ENCODE assay signal across 14 cellular contexts in the genomic region with DNA sequence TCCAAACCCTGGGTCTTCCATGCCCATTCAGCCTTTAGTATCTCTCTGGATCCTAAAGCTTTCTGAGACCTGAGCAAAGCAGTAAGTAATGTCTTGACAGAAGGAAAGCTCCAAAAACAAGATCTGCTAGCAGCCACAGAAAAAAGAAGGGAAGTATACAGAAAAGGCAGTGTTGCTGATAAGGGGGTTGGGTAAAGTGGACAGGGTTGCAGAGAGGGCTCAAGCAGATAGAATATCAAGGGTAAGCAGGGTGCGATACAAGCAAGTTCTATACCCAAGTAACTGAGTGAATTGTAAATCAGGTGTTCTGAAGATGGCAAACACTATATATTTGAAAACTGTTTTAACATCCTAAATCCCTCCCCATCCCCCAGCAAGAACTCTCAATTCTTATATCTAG.
DNase-seq lines count a peak whose midpoint lies in the region; ATAC-seq and TF ChIP-seq lines count a peak whose summit lies in the region.
"Had no signal": no experiment of that assay in that cellular context is flagged by ENCODE, and none has a peak within 500 bp of the region (broad histone marks: within the 10 kb centered on the region; RNA-seq: fewer than 3 reads in every experiment).

No MANE protein-coding gene starts in this region.

- H3K36me3 Mint-ChIP-seq in activated CD8-positive, alpha-beta memory T cell treated with anti-CD3 and anti-CD28 coated beads, Interleukin-2, amount 10 ng/mL, durations not matched to agents 7 days and 5 days = peaks cover 9% of the 10 kb centered on the region
- peaks cover 13% of the 10 kb centered on the region for H3K36me3 Mint-ChIP-seq in activated CD8-positive, alpha-beta T cell treated with anti-CD3 and anti-CD28 coated beads, Interleukin-2, amount 10 ng/mL, durations not matched to agents 7 days and 5 days (ENCODE audit: low read depth)
- H3K36me3 Mint-ChIP-seq: mesothelial cell of epicardium had no signal

- H3K9me3 ChIP-seq in osteoblast (ENCODE audit: low read depth, low read length) = no peaks in the 10 kb centered on the region
- H3K9me3 ChIP-seq: body of pancreas, prostate gland, uterus had no signal

- no peaks in the 10 kb centered on the region for H4K20me1 ChIP-seq in osteoblast (ENCODE audit: insufficient read depth, low read length)

- H3K4me2 ChIP-seq in osteoblast (ENCODE audit: insufficient read depth, low read length) = peak overlapping the region; percentile 15

- peak overlapping the region; percentile 24 for H3K27ac Mint-ChIP-seq in activated CD8-positive, alpha-beta memory T cell treated with anti-CD3 and anti-CD28 coated beads, Interleukin-2, amount 10 ng/mL, durations not matched to agents 7 days and 5 days
- no peak overlapping the region for H3K27ac Mint-ChIP-seq in activated CD8-positive, alpha-beta T cell treated with anti-CD3 and anti-CD28 coated beads, Interleukin-2, amount 10 ng/mL, durations not matched to agents 7 days and 5 days
- H3K27ac Mint-ChIP-seq: mesothelial cell of epicardium had no signal

- CTCF ChIA-PET in activated CD8-positive, alpha-beta memory T cell treated with anti-CD3 and anti-CD28 coated beads, Interleukin-2, amount 10 ng/mL, durations not matched to agents 7 days and 5 days (lab: Charles Lee) = no interaction called here
- CTCF ChIA-PET in activated CD8-positive, alpha-beta T cell treated with anti-CD3 and anti-CD28 coated beads, Interleukin-2, amount 10 ng/mL, durations not matched to agents 7 days and 5 days (lab: Charles Lee) = interaction anchor here (0.8 to 2.0 kb wide), 6 partner anchors 8 to 27 kb away, joined by 3 to 10 read pairs (median 4); no protein-coding TSS in a partner anchor

- POLR2A ChIA-PET in activated CD8-positive, alpha-beta T cell treated with anti-CD3 and anti-CD28 coated beads, Interleukin-2, amount 10 ng/mL, durations not matched to agents 7 days and 5 days (lab: Charles Lee) = interaction anchor here (0.6 to 3.2 kb wide), 2 partner anchors 12 to 27 kb away, joined by 3 to 24 read pairs; no protein-coding TSS in a partner anchor

- H3K27me3 ChIP-seq in osteoblast (ENCODE audit: insufficient read depth, low read length) = no peaks in the 10 kb centered on the region
- H3K27me3 ChIP-seq: body of pancreas, uterus had no signal

- no peaks in the 10 kb centered on the region for H3K9me3 Mint-ChIP-seq in activated CD8-positive, alpha-beta memory T cell treated with anti-CD3 and anti-CD28 coated beads, Interleukin-2, amount 10 ng/mL, durations not matched to agents 7 days and 5 days (ENCODE audit: low read depth)
- H3K9me3 Mint-ChIP-seq in activated CD8-positive, alpha-beta T cell treated with anti-CD3 and anti-CD28 coated beads, Interleukin-2, amount 10 ng/mL, durations not matched to agents 7 days and 5 days (ENCODE audit: insufficient read depth) = peaks cover 4% of the 10 kb centered on the region

- DNase-seq in activated CD8-positive, alpha-beta memory T cell treated with anti-CD3 and anti-CD28 coated beads, Interleukin-2, amount 10 ng/mL, durations not matched to agents 7 days and 5 days = no peak
- DNase-seq in activated CD8-positive, alpha-beta memory T cell treated with anti-CD3 and anti-CD28 coated beads for 24 hours = no peak
- DNase-seq in NCI-H69 (lab: John Stamatoyannopoulos, UW) = peak; percentile 45
- DNase-seq in activated CD8-positive, alpha-beta T cell treated with anti-CD3 and anti-CD28 coated beads, Interleukin-2, amount 10 ng/mL, durations not matched to agents 7 days and 5 days = no peak
- DNase-seq in osteoblast (ENCODE audit: insufficient read length, low spot score, missing footprints) = no peak
- DNase-seq in NCI-H2171 treated with DMSO at 0.1 percent for 48 hours (lab: John Stamatoyannopoulos, UW) = no peak
- no peak for DNase-seq in NK-92 (lab: John Stamatoyannopoulos, UW; ENCODE audit: unreplicated experiment)
- no peak for DNase-seq in stimulated activated CD4-positive, alpha-beta T cell treated with anti-CD3 and anti-CD28 coated beads, Interleukin-2, amount 100 ng/mL, for 24 hours
- DNase-seq: body of pancreas; effector memory CD4-positive, alpha-beta T cell; NCI-H446 treated with DMSO at 0.1 percent for 48 hours; uterus had no signal

- peaks cover 5% of the 10 kb centered on the region for H3K27me3 Mint-ChIP-seq in activated CD8-positive, alpha-beta memory T cell treated with anti-CD3 and anti-CD28 coated beads, Interleukin-2, amount 10 ng/mL, durations not matched to agents 7 days and 5 days
- no peaks in the 10 kb centered on the region for H3K27me3 Mint-ChIP-seq in activated CD8-positive, alpha-beta T cell treated with anti-CD3 and anti-CD28 coated beads, Interleukin-2, amount 10 ng/mL, durations not matched to agents 7 days and 5 days (ENCODE audit: low read depth)

- H3K79me2 ChIP-seq in osteoblast (ENCODE audit: insufficient read depth, low read length) = no peaks in the 10 kb centered on the region

- TF ChIP-seq CTCF in osteoblast (IDR thresholded peaks at IDR 0.05; ENCODE audit: extremely low read depth, low read depth, low read length) = no peak

- H3K4me3 Mint-ChIP-seq in activated CD8-positive, alpha-beta memory T cell treated with anti-CD3 and anti-CD28 coated beads, Interleukin-2, amount 10 ng/mL, durations not matched to agents 7 days and 5 days = peak overlapping the region; percentile 46
- peak overlapping the region; percentile 33 for H3K4me3 Mint-ChIP-seq in activated CD8-positive, alpha-beta T cell treated with anti-CD3 and anti-CD28 coated beads, Interleukin-2, amount 10 ng/mL, durations not matched to agents 7 days and 5 days
- H3K4me3 Mint-ChIP-seq: mesothelial cell of epicardium had no signal

- H2AFZ ChIP-seq in osteoblast (ENCODE audit: low read length) = peak overlapping the region; percentile 49

- H3K27ac ChIP-seq in osteoblast (ENCODE audit: low read depth, low read length) = no peak overlapping the region
- H3K27ac ChIP-seq: body of pancreas, prostate gland had no signal

- H3K4me1 Mint-ChIP-seq in activated CD8-positive, alpha-beta memory T cell treated with anti-CD3 and anti-CD28 coated beads, Interleukin-2, amount 10 ng/mL, durations not matched to agents 7 days and 5 days = peaks cover 37% of the 10 kb centered on the region
- peaks cover 38% of the 10 kb centered on the region for H3K4me1 Mint-ChIP-seq in activated CD8-positive, alpha-beta T cell treated with anti-CD3 and anti-CD28 coated beads, Interleukin-2, amount 10 ng/mL, durations not matched to agents 7 days and 5 days (ENCODE audit: low read depth)

- H3K4me3 ChIP-seq in osteoblast (ENCODE audit: insufficient read depth, low read length) = peak overlapping the region; percentile 42
- H3K4me3 ChIP-seq: body of pancreas, prostate gland, uterus had no signal

- peaks cover 15% of the 10 kb centered on the region for H3K4me1 ChIP-seq in osteoblast (ENCODE audit: insufficient read depth, low read length)
- H3K4me1 ChIP-seq: prostate gland had no signal

- H3K36me3 ChIP-seq in osteoblast (ENCODE audit: insufficient read depth, low read length) = no peaks in the 10 kb centered on the region
- H3K36me3 ChIP-seq: prostate gland, uterus had no signal

- ATAC-seq in activated CD8-positive, alpha-beta memory T cell treated with anti-CD3 and anti-CD28 coated beads, Interleukin-2, amount 10 ng/mL, durations not matched to agents 7 days and 5 days = no peak
- ATAC-seq in activated CD8-positive, alpha-beta T cell treated with anti-CD3 and anti-CD28 coated beads, Interleukin-2, amount 10 ng/mL, durations not matched to agents 7 days and 5 days = no peak
- ATAC-seq: body of pancreas had no signal
